Comparison of ENCODE assay signal across 25 cellular contexts in the genomic region with DNA sequence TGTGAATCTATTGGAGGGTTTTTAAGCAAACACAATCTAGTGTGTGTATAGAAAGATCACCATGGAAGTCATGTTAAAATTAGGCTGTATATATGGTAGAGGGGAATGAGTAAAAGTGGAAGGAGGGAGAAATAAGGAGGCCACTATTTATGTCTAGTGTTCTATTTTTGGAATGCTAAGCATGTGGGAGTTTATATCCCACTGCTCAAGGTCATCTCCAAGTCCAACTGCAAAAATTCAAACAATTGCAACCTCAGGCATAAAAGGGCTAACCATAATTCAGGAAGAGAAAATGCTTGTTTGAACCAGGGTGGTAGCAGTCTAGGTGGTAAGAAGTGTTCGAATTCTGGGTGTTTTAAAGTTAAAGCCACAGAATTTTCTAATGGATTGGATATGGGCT. TPM values are rescaled to one million over a fixed set of nuclear protein-coding genes. Genes with fewer than 3 reads are reported as not detected.
DNase-seq lines count a peak whose midpoint lies in the region; FAIRE-seq and TF ChIP-seq lines count a peak whose summit lies in the region.
"Had no signal": no experiment of that assay in that cellular context is flagged by ENCODE, and none has a peak within 500 bp of the region (broad histone marks: within the 10 kb centered on the region; RNA-seq: fewer than 3 reads in every experiment).

No MANE protein-coding gene starts in this region.

- no peaks in the 10 kb centered on the region for H3K36me3 ChIP-seq in astrocyte (ENCODE audit: insufficient read depth, low read length)
- H3K36me3 ChIP-seq in prostate gland = no peaks in the 10 kb centered on the region
- H3K36me3 ChIP-seq: BE2C; BLaER1 treated with 17β-estradiol and CSF1 and Interleukin-3, amounts not matched to agents 10 nM and 100 nM had no signal

- H3K4me1 Mint-ChIP-seq in astrocyte (ENCODE audit: low read depth, unreplicated experiment) = no peaks in the 10 kb centered on the region
- H3K4me1 Mint-ChIP-seq: CD14-positive monocyte; CD4-positive, alpha-beta memory T cell; GM23338; H9 had no signal

- H3K9me3 Mint-ChIP-seq in astrocyte (ENCODE audit: unreplicated experiment) = peaks cover 1% of the 10 kb centered on the region

- no peak for TF ChIP-seq POLR2A in prostate gland (IDR thresholded peaks at IDR 0.05)

- no peaks in the 10 kb centered on the region for H3K36me3 Mint-ChIP-seq in astrocyte (ENCODE audit: low read depth, unreplicated experiment)
- H3K36me3 Mint-ChIP-seq: CD14-positive monocyte; CD4-positive, alpha-beta memory T cell had no signal

- no peak overlapping the region for H3K4me2 ChIP-seq in astrocyte (ENCODE audit: low read length)
- H3K4me2 ChIP-seq: A549; BLaER1 treated with 17β-estradiol and CSF1 and Interleukin-3, amounts not matched to agents 10 nM and 100 nM; GM23338 had no signal

- no peaks in the 10 kb centered on the region for H4K20me1 ChIP-seq in astrocyte (ENCODE audit: insufficient read depth, low read length)
- H4K20me1 ChIP-seq: BLaER1 treated with 17β-estradiol and CSF1 and Interleukin-3, amounts not matched to agents 10 nM and 100 nM had no signal

- no peaks in the 10 kb centered on the region for H3K27me3 ChIP-seq in astrocyte (ENCODE audit: insufficient read depth, low read length)
- no peaks in the 10 kb centered on the region for H3K27me3 ChIP-seq in prostate gland (replicated peaks; ENCODE audit: insufficient read depth)
- H3K27me3 ChIP-seq: BE2C had no signal

- H3K27ac ChIP-seq in astrocyte (ENCODE audit: low read depth, low read length) (no peak overlapping the region), prostate gland (no peak overlapping the region)
- H3K27ac ChIP-seq: A549; BLaER1 treated with 17β-estradiol and CSF1 and Interleukin-3, amounts not matched to agents 10 nM and 100 nM had no signal

- no peaks in the 10 kb centered on the region for H3K79me2 ChIP-seq in astrocyte (ENCODE audit: insufficient read depth, low read length)

- FAIRE-seq in astrocyte (lab: Jason Lieb, UNC) (peak; percentile 60), islet of Langerhans (lab: Jason Lieb, UNC) (peak; percentile 5)
- FAIRE-seq: A549, GM12891, GM18507 had no signal

- DNase-seq in astrocyte (ENCODE audit: low read depth) = no peak
- DNase-seq in renal cortical epithelial cell (ENCODE audit: low read depth) = peak; percentile 0
- DNase-seq in prostate gland (ENCODE audit: low spot score) = no peak
- DNase-seq in NCI-H345 treated with DMSO at 0.1 percent for 48 hours (lab: John Stamatoyannopoulos, UW; ENCODE audit: unreplicated experiment) = no peak
- DNase-seq in NCI-H2081 (lab: John Stamatoyannopoulos, UW) = no peak
- DNase-seq: 8988T; ACHN; AML-193; BE2C; Calu3; CD4-positive, alpha-beta memory T cell; COR-L47; DMS53; DMS79 treated with DMSO at 0.1 percent for 48 hours; GF-D8; H9 had no signal

- no peak overlapping the region for H3K27ac Mint-ChIP-seq in astrocyte (ENCODE audit: unreplicated experiment)
- H3K27ac Mint-ChIP-seq: CD14-positive monocyte; CD4-positive, alpha-beta memory T cell; GM23338; H9 had no signal

- no peak for TF ChIP-seq CTCF in astrocyte (IDR thresholded peaks at IDR 0.05; ENCODE audit: insufficient read depth, low read depth, low read length)
- no peak for TF ChIP-seq CTCF in prostate gland (IDR thresholded peaks at IDR 0.05)

- H3K9me3 ChIP-seq in astrocyte (ENCODE audit: insufficient read depth, low read depth, low read length) = no peaks in the 10 kb centered on the region
- H3K9me3 ChIP-seq in prostate gland = no peaks in the 10 kb centered on the region
- H3K9me3 ChIP-seq: A549, BE2C had no signal

- no peak overlapping the region for H3K4me3 Mint-ChIP-seq in astrocyte (ENCODE audit: unreplicated experiment)
- H3K4me3 Mint-ChIP-seq: CD14-positive monocyte; CD4-positive, alpha-beta memory T cell; GM23338; H9 had no signal

- H3K27me3 Mint-ChIP-seq in astrocyte (ENCODE audit: low read depth, unreplicated experiment) = no peaks in the 10 kb centered on the region
- H3K27me3 Mint-ChIP-seq: CD4-positive, alpha-beta memory T cell had no signal

- H2AFZ ChIP-seq in astrocyte (ENCODE audit: low read depth, low read length) = no peak overlapping the region
- H2AFZ ChIP-seq: GM23338 had no signal

- no peak overlapping the region for H3K9ac ChIP-seq in astrocyte (ENCODE audit: low read length)
- H3K9ac ChIP-seq: BLaER1 treated with 17β-estradiol and CSF1 and Interleukin-3, amounts not matched to agents 10 nM and 100 nM had no signal

- intact Hi-C loops in prostate gland (cut with DNase I) = no loop called here

- no peak overlapping the region for H3K4me3 ChIP-seq in astrocyte (ENCODE audit: insufficient read depth, low read depth, low read length)
- H3K4me3 ChIP-seq in prostate gland = no peak overlapping the region
- H3K4me3 ChIP-seq: A549; BLaER1 treated with 17β-estradiol and CSF1 and Interleukin-3, amounts not matched to agents 10 nM and 100 nM; GM23338 had no signal

- H3K4me1 ChIP-seq in astrocyte (ENCODE audit: insufficient read depth, low read length) = no peaks in the 10 kb centered on the region
- H3K4me1 ChIP-seq in prostate gland (replicated peaks) = no peaks in the 10 kb centered on the region
- H3K4me1 ChIP-seq: A549; BE2C; BLaER1 treated with 17β-estradiol and CSF1 and Interleukin-3, amounts not matched to agents 10 nM and 100 nM had no signal

- WGBS in prostate gland = 85% methylated on average over 1 of the region's 1 CpG

RNA-seq across cellular contexts. Expression of a gene that starts 39.2 kb away (rescaled TPM):
- not detected in 2 replicates for total RNA-seq in astrocyte
- total RNA-seq in renal cortical epithelial cell = not detected in 2 replicates
- not detected for total RNA-seq in prostate gland
- total RNA-seq: Calu3; CD4-positive, alpha-beta memory T cell; G401; GM23338; H4; H9 had no signal
